ENCODE assay signal across 9 cellular contexts in the genomic region with DNA sequence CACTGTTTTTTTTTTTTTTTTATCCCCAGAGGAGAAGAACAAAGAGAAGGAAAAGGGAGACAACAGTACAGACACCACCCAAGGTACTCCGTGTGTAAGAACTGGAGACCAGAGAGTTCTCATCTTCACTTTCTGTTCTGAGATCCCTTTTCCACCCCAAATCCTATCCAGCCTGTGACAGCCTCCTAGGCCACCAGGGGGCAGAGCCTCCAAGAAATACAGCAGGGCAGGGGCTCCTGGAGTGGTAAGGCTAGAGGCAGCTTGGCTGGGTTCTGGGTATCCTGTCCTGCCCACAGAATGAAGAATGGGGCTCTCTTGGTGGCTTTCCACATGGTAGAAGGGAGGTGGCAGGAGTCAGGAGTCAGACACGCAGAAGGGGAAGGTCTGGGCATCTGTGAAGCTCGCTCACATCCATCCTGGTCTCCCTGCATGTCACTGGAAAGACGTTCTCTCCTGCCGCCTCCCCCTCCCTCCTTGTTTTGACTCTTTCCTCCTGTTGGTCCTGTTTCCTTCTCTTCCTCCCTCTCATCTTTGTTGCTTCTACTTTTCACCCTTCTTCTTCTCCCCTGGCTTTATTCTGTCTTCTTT. TPM values are rescaled to one million over a fixed set of nuclear protein-coding genes. Genes with fewer than 3 reads are reported as not detected.
DNase-seq lines count a peak whose midpoint lies in the region; ATAC-seq and TF ChIP-seq lines count a peak whose summit lies in the region.
"Had no signal": no experiment of that assay in that cellular context is flagged by ENCODE, and none has a peak within 500 bp of the region (broad histone marks: within the 10 kb centered on the region; RNA-seq: fewer than 3 reads in every experiment).

No MANE protein-coding gene starts in this region.

- intact Hi-C loops in right lobe of liver (cut with DNase I) = no loop called here

- H3K27me3 ChIP-seq in WERI-Rb-1 (ENCODE audit: insufficient read depth, low read depth, severe bottlenecking) (no peaks in the 10 kb centered on the region), right lobe of liver (no peaks in the 10 kb centered on the region)
- H3K27me3 ChIP-seq: BLaER1 had no signal

- H3K4me3 ChIP-seq in WERI-Rb-1 (ENCODE audit: low read depth, low read length) = no peak overlapping the region
- no peak overlapping the region for H3K4me3 ChIP-seq in right lobe of liver
- H3K4me3 ChIP-seq: BLaER1 had no signal

- H3K36me3 ChIP-seq in WERI-Rb-1 (peaks cover 31% of the 10 kb centered on the region), right lobe of liver (peaks cover 0 to 29% (median 9%) of the 10 kb centered on the region in 4 donors)

- WGBS in right lobe of liver (ENCODE audit: insufficient coverage, low coverage, low lambda C conversion rate, missing lambda C conversion rate) = 40% methylated on average over 1 of the region's 5 CpGs

- ATAC-seq in right lobe of liver (peak; percentile 69 to 75 (median 72)), HG02973 (IDR thresholded peaks at IDR 0.05; ENCODE audit: unreplicated experiment) (no peak)

- no peak for TF ChIP-seq POLR2A in right lobe of liver (IDR thresholded peaks at IDR 0.05)

- DNase-seq in NCI-H1092 treated with DMSO at 0.1 percent for 48 hours (lab: John Stamatoyannopoulos, UW) (peak; percentile 12), NCI-H1092 (lab: John Stamatoyannopoulos, UW) (no peak), NAMALWA (ENCODE audit: low spot score) (peak; percentile 89), WERI-Rb-1 (peak; percentile 74), cerebellar cortex (ENCODE audit: low spot score) (peak; percentile 57), right lobe of liver (peak in 1 of 3 donors; percentile 5)
- peak; percentile 42 for DNase-seq in stimulated activated CD8-positive, alpha-beta memory T cell treated with anti-CD3 and anti-CD28 coated beads, Interleukin-7, amount 100 ng/mL, for 24 hours (ENCODE audit: low read depth)

- H3K9me3 ChIP-seq in WERI-Rb-1 (ENCODE audit: severe bottlenecking) (no peaks in the 10 kb centered on the region), right lobe of liver (no peaks in the 10 kb centered on the region)
- H3K9me3 ChIP-seq: BLaER1 had no signal

- H3K27ac ChIP-seq in WERI-Rb-1 (no peak overlapping the region), right lobe of liver (no peak overlapping the region)
- H3K27ac ChIP-seq: BLaER1 had no signal

- H3K4me1 ChIP-seq in right lobe of liver = peaks cover 0 to 39% (median 2%) of the 10 kb centered on the region in 4 donors
- H3K4me1 ChIP-seq: BLaER1 had no signal

- TF ChIP-seq CTCF in WERI-Rb-1 (IDR thresholded peaks at IDR 0.05; ENCODE audit: low read depth, low read length) (peak; percentile 80), right lobe of liver (IDR thresholded peaks at IDR 0.05) (peak; percentile 60 to 73 (median 70))

RNA-seq across cellular contexts. Expression of a gene that starts 12.0 kb away (rescaled TPM):
- 10 to 100 TPM; 38.9 to 55.2 (median 43.1) TPM for total RNA-seq in right lobe of liver

RNA-seq across cellular contexts. Expression of a gene that starts 13.5 kb away (rescaled TPM):
- total RNA-seq in right lobe of liver = 100 to 1,000 TPM in 3 of 6 experiments, 10 to 100 TPM in 3; 44.1 to 239 (median 98.2) TPM

RNA-seq across cellular contexts. Expression of a gene that starts 33.1 kb away (rescaled TPM):
- 100 to 1,000 TPM; 202 to 236 (median 216) TPM for total RNA-seq in right lobe of liver

RNA-seq across cellular contexts. Expression of a gene that starts 47.3 kb away (rescaled TPM):
- 10 to 100 TPM; 28.7 to 43.9 (median 36.2) TPM for total RNA-seq in right lobe of liver

RNA-seq across cellular contexts. Expression of a gene that starts 49.9 kb away (rescaled TPM):
- total RNA-seq in right lobe of liver = 1,000 to 10,000 TPM; 1,157 to 2,557 (median 1,950) TPM
